ENCODE assay signal across 8 cellular contexts in genomic region chr18:62788891-62789290, GRCh38.
A peak's percentile ranks its signal among the peaks of the same experiment; 100 is the strongest.
DNase-seq lines count a peak whose midpoint lies in the region; TF ChIP-seq lines count a peak whose summit lies in the region.
"Had no signal": no experiment of that assay in that cellular context is flagged by ENCODE, and none has a peak within 500 bp of the region (broad histone marks: within the 10 kb centered on the region; RNA-seq: fewer than 3 reads in every experiment).

No MANE protein-coding gene starts in this region.

- no peaks in the 10 kb centered on the region for H3K4me1 ChIP-seq in prostate gland (replicated peaks)
- peaks cover 0 to 42% (median 16%) of the 10 kb centered on the region in 4 donors for H3K4me1 ChIP-seq in stomach

- no peak for TF ChIP-seq EP300 in stomach (IDR thresholded peaks at IDR 0.05)

- 19% methylated on average over 3 of the region's 3 CpGs for WGBS in prostate gland
- 62 to 75% (median 68%) methylated on average over 3 of the region's 3 CpGs for WGBS in stomach, 5 donors

- no peaks in the 10 kb centered on the region for H3K27me3 ChIP-seq in dorsolateral prefrontal cortex
- H3K27me3 ChIP-seq in prostate gland (replicated peaks; ENCODE audit: insufficient read depth), result no peaks in the 10 kb centered on the region
- H3K27me3 ChIP-seq in stomach, result no peaks in the 10 kb centered on the region

- intact Hi-C loops in dorsolateral prefrontal cortex (cut with DNase I), result no loop called here
- intact Hi-C loops in prostate gland (cut with DNase I), result loop anchor here (10.0 kb wide), 1 partner anchor 74 kb away; the partner anchor contains the start of gene PHLPP1
- intact Hi-C loops in stomach (cut with DNase I; ENCODE audit: low total_unique reads), result no loop called here

- DNase-seq in GM04503 (ENCODE audit: low read depth), result peak; percentile 11
- peak; percentile 16 to 54 for DNase-seq in NCI-H1930 (lab: John Stamatoyannopoulos, UW)
- DNase-seq in dorsolateral prefrontal cortex, result no peak
- DNase-seq in prostate gland (ENCODE audit: low spot score), result peak; percentile 54
- DNase-seq in activated CD4-positive, alpha-beta T cell treated with anti-CD3 and anti-CD28 coated beads, Interleukin-2, amount 50 U/mL, for 1 hour, result no peak
- DNase-seq in stomach, result no peak
- no peak for DNase-seq in NOMO-1 treated with dmso at 0.1 percent for 144 hours (lab: John Stamatoyannopoulos, UW; ENCODE audit: unreplicated experiment)
- DNase-seq: MM.1S had no signal

- H3K36me3 ChIP-seq in prostate gland (no peaks in the 10 kb centered on the region), stomach (no peaks in the 10 kb centered on the region)

- TF ChIP-seq POLR2A in prostate gland (IDR thresholded peaks at IDR 0.05) (no peak), stomach (IDR thresholded peaks at IDR 0.05) (no peak)

- TF ChIP-seq CTCF in dorsolateral prefrontal cortex (IDR thresholded peaks at IDR 0.05 in 54 of 56, conservative IDR thresholded peaks at IDR 0.05 in 2 of 56; ENCODE audit: low read depth in 1 of 56, partially characterized antibody in 56 of 56), result no peak
- no peak for TF ChIP-seq CTCF in prostate gland (IDR thresholded peaks at IDR 0.05)
- no peak for TF ChIP-seq CTCF in stomach (IDR thresholded peaks at IDR 0.05)

- H3K27ac ChIP-seq in dorsolateral prefrontal cortex (peak overlapping the region in 57 of 59 donors; percentile 1 to 97 (median 77)), prostate gland (no peak overlapping the region), stomach (no peak overlapping the region)

- H3K4me3 ChIP-seq in dorsolateral prefrontal cortex (peak overlapping the region in 6 of 59 donors; percentile 0 to 16 (median 10)), prostate gland (no peak overlapping the region), stomach (no peak overlapping the region)

- H3K9me3 ChIP-seq in prostate gland (no peaks in the 10 kb centered on the region), stomach (no peaks in the 10 kb centered on the region)

Comparison
In these comparisons a context has a peak if more than half of its experiments do, and no peak if none do; other contexts are left out.
1. DNase-seq: peak in GM04503 (single experiment), NCI-H1930 (2 of 2) and prostate gland (single experiment); none in dorsolateral prefrontal cortex (0 of 10), activated CD4-positive, alpha-beta T cell treated with anti-CD3 and anti-CD28 coated beads, Interleukin-2, amount 50 U/mL, for 1 hour (single experiment), stomach (single experiment) and NOMO-1 treated with dmso at 0.1 percent for 144 hours (single experiment).
2. H3K27ac ChIP-seq: peak in dorsolateral prefrontal cortex (57 of 59); none in prostate gland (0 of 2) and stomach (0 of 5).